Comparison of ENCODE assay signal across 10 cellular contexts in the genomic region with DNA sequence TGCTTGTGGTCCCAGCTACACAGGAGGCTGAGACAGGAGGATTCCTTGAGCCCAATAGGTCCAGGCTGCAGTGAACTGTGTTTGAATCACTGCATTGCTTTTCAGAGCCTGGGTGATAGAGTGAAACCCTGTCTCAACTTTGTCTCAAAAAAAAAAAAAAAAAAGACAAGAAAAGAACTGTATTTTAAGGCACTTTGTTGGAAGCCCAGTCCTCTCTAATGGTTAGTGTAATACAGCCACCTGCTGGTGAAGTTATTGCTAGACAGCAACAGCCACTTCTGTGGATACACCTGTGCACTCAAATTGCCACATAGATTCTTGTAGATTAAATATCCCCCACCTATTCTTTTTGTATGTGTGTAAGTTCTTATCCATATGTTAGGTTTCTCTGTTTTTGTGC. TPM values are rescaled to one million over a fixed set of nuclear protein-coding genes. Genes with fewer than 3 reads are reported as not detected.
DNase-seq lines count a peak whose midpoint lies in the region; ATAC-seq, FAIRE-seq and TF ChIP-seq lines count a peak whose summit lies in the region.
"Had no signal": no experiment of that assay in that cellular context is flagged by ENCODE, and none has a peak within 500 bp of the region (broad histone marks: within the 10 kb centered on the region; RNA-seq: fewer than 3 reads in every experiment).

No MANE protein-coding gene starts in this region.

- DNase-seq in AG08396 (ENCODE audit: low spot score), result peak; percentile 59
- peak; percentile 36 for DNase-seq in HCEC 1CT
- peak; percentile 17 for DNase-seq in MV-4-11 (lab: John Stamatoyannopoulos, UW)
- DNase-seq in brain microvascular endothelial cell, result peak; percentile 53
- no peak for DNase-seq in lower lobe of right lung
- no peak for DNase-seq in activated CD4-positive, alpha-beta T cell treated with anti-CD3 and anti-CD28 coated beads, Interleukin-2, amount 50 U/mL, for 4 hours

- H3K9me3 ChIP-seq in lower lobe of right lung, result no peaks in the 10 kb centered on the region

- peak; percentile 38 to 50 for ATAC-seq in lower lobe of right lung
- no peak for ATAC-seq in GM19397 (IDR thresholded peaks at IDR 0.05; ENCODE audit: unreplicated experiment)

- peaks cover 10% of the 10 kb centered on the region for H3K4me1 ChIP-seq in lower lobe of right lung

- H3K27ac ChIP-seq in brain microvascular endothelial cell (no peak overlapping the region), lower lobe of right lung (no peak overlapping the region)
- H3K27ac ChIP-seq: SK-N-MC had no signal

- TF ChIP-seq CTCF in brain microvascular endothelial cell (IDR thresholded peaks at IDR 0.05; ENCODE audit: low read depth, low read length, missing control alignments), result peak; percentile 70
- TF ChIP-seq CTCF in lower lobe of right lung (IDR thresholded peaks at IDR 0.05), result peak; percentile 44

- in situ Hi-C loops in brain microvascular endothelial cell (cut with HindIII; ENCODE audit: low pct_ligation_motif_present, low sequenced_read_pairs), result no loop called here

- H3K36me3 ChIP-seq in brain microvascular endothelial cell (replicated peaks) (no peaks in the 10 kb centered on the region), lower lobe of right lung (no peaks in the 10 kb centered on the region)

- H3K4me3 ChIP-seq in brain microvascular endothelial cell (ENCODE audit: low read depth, low read length), result no peak overlapping the region
- H3K4me3 ChIP-seq in lower lobe of right lung, result no peak overlapping the region
- H3K4me3 ChIP-seq: SK-N-MC had no signal

- FAIRE-seq in G401.6 (lab: Jason Lieb, UNC), result peak; percentile 48

- intact Hi-C loops in lower lobe of right lung (cut with DNase I), result no loop called here

- no peaks in the 10 kb centered on the region for H3K27me3 ChIP-seq in brain microvascular endothelial cell (replicated peaks)
- peaks cover 12% of the 10 kb centered on the region for H3K27me3 ChIP-seq in lower lobe of right lung (ENCODE audit: low read depth)

RNA-seq across cellular contexts. Expression of a gene that starts 10.1 kb away (rescaled TPM):
- 236 TPM for total RNA-seq in lower lobe of right lung
- total RNA-seq: mononuclear cell had no signal

RNA-seq across cellular contexts. Expression of a gene that starts 32.1 kb away (rescaled TPM):
- 35.4 TPM for total RNA-seq in lower lobe of right lung
- total RNA-seq: mononuclear cell had no signal

RNA-seq across cellular contexts. Expression of a gene that starts 59.8 kb away (rescaled TPM):
- total RNA-seq in lower lobe of right lung, result 0.95 TPM
- total RNA-seq: mononuclear cell had no signal

Comparison
In these comparisons a context has a peak if more than half of its experiments do, and no peak if none do; other contexts are left out.
1. DNase-seq: peak in AG08396 (single experiment), HCEC 1CT (single experiment), MV-4-11 (single experiment) and brain microvascular endothelial cell (single experiment); none in lower lobe of right lung (single experiment) and activated CD4-positive, alpha-beta T cell treated with anti-CD3 and anti-CD28 coated beads, Interleukin-2, amount 50 U/mL, for 4 hours (0 of 2).